Comparison of ENCODE assay signal across 18 cellular contexts in the genomic region with DNA sequence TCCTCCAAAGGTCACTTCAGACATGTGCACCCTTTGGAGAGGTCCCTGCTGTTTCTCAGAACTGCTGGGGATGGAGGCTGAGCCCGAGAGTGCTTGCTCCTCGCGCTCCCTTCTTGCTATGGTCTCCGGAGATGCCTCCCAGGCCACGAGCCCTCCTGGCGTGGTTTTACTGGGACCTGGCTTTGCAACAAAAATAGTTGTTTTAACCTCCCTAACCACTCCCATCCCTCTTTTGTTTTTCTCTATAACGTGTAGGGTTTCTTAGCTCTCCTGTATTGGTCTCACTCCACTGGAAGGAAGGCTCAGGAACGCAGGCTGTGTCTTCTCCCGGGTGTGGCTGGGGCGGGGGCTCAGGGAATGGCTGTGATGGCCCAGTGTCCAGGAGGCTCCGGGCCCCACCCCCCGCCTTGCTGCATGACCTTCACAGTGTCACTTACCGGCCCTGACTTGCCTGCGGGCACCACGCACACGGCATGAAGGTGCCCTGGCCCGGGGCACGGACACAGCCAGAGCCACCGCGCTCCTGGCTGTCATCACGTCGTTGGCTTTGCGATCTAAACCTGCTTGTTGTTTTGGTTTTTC. TPM values are rescaled to one million over a fixed set of nuclear protein-coding genes. Genes with fewer than 3 reads are reported as not detected.
DNase-seq lines count a peak whose midpoint lies in the region; ATAC-seq and TF ChIP-seq lines count a peak whose summit lies in the region.
"Had no signal": no experiment of that assay in that cellular context is flagged by ENCODE, and none has a peak within 500 bp of the region (broad histone marks: within the 10 kb centered on the region; RNA-seq: fewer than 3 reads in every experiment).

No MANE protein-coding gene starts in this region.

- CTCF ChIA-PET in T-cell (lab: Charles Lee) = interaction anchor here in 1 of 2 donors (0.7 kb wide), 2 partner anchors 57 to 185 kb away, joined by 3 to 4 read pairs; no protein-coding TSS in a partner anchor

- peak overlapping the region; percentile 23 to 82 for H3K27ac Mint-ChIP-seq in T-cell

- H3K9me3 Mint-ChIP-seq in T-cell = no peaks in the 10 kb centered on the region

- H3K27ac ChIP-seq in BLaER1 (0 out of 2 replicates have a peak overlapping the region, but pooled peaks have one; percentile 35), Peyer's patch (no peak overlapping the region)
- H3K27ac ChIP-seq: brain microvascular endothelial cell, pancreas, SJCRH30 had no signal

- no peak overlapping the region for H3K4me2 ChIP-seq in BLaER1
- H3K4me2 ChIP-seq: smooth muscle cell had no signal

- no peak overlapping the region for H3K4me3 Mint-ChIP-seq in T-cell

- POLR2A ChIA-PET in T-cell (lab: Charles Lee) = interaction anchor here in 1 of 2 donors (0.7 kb wide), 1 partner anchor 100 kb away, joined by 4 read pairs; no protein-coding TSS in a partner anchor

- H3K9me3 ChIP-seq in BLaER1 (no peaks in the 10 kb centered on the region), Peyer's patch (no peaks in the 10 kb centered on the region)
- H3K9me3 ChIP-seq: pancreas, SJCRH30 had no signal

- H3K27me3 ChIP-seq in BLaER1 = no peaks in the 10 kb centered on the region
- H3K27me3 ChIP-seq in Peyer's patch = no peaks in the 10 kb centered on the region
- H3K27me3 ChIP-seq: brain microvascular endothelial cell, dorsolateral prefrontal cortex, pancreas, SJCRH30 had no signal

- 0 out of 2 replicates have a peak overlapping the region, but pooled peaks have one; percentile 34 for H3K9ac ChIP-seq in BLaER1

- no peak for TF ChIP-seq POLR2A in Peyer's patch (IDR thresholded peaks at IDR 0.05)

- no peak for ATAC-seq in T-cell (replicated peaks in 1 of 4)
- ATAC-seq: esophagus mucosa, pancreas had no signal

- TF ChIP-seq CTCF in Peyer's patch (IDR thresholded peaks at IDR 0.05) = no peak

- DNase-seq in T-cell = no peak
- peak; percentile 45 for DNase-seq in left kidney (ENCODE audit: low read depth, low spot score)
- DNase-seq in NCI-H146 (lab: John Stamatoyannopoulos, UW) = no peak
- DNase-seq in Peyer's patch = no peak
- DNase-seq in AG08395 (ENCODE audit: low spot score) = no peak
- DNase-seq: activated CD4-positive, alpha-beta T cell treated with anti-CD3 and anti-CD28 coated beads for 1 hour; activated CD8-positive, alpha-beta memory T cell treated with anti-CD3 and anti-CD28 coated beads, Interleukin-2, amount 50 U/mL, for 48 hours; activated naive CD4-positive, alpha-beta T cell treated with anti-CD3 and anti-CD28 coated beads, Interleukin-2, amount 50 U/mL, for 16 hours; brain microvascular endothelial cell; dorsolateral prefrontal cortex; midbrain; NCI-H187 treated with DMSO at 0.1 percent for 48 hours; SJCRH30 had no signal

- H3K4me3 ChIP-seq in BLaER1 = no peak overlapping the region
- H3K4me3 ChIP-seq in Peyer's patch = no peak overlapping the region
- H3K4me3 ChIP-seq: dorsolateral prefrontal cortex, pancreas, SJCRH30, smooth muscle cell had no signal

- peaks cover 98% of the 10 kb centered on the region for H4K20me1 ChIP-seq in BLaER1

- H3K27me3 Mint-ChIP-seq in T-cell = no peaks in the 10 kb centered on the region

- H3K4me1 ChIP-seq in BLaER1 = peaks cover 52% of the 10 kb centered on the region
- peaks cover 0 to 14% (median 9%) of the 10 kb centered on the region in 4 donors for H3K4me1 ChIP-seq in Peyer's patch

- peaks cover 36 to 44% (median 41%) of the 10 kb centered on the region in 3 donors for H3K4me1 Mint-ChIP-seq in T-cell

- peaks cover 86% of the 10 kb centered on the region for H3K36me3 ChIP-seq in BLaER1
- peaks cover 0 to 29% (median 0%) of the 10 kb centered on the region in 3 donors for H3K36me3 ChIP-seq in Peyer's patch

- H3K36me3 Mint-ChIP-seq in T-cell = peaks cover 12% of the 10 kb centered on the region

RNA-seq across cellular contexts. Expression of a gene that starts 5.6 kb away (rescaled TPM):
- total RNA-seq in T-cell (10 to 100 TPM; 22.4 to 33.5 (median 28.7) TPM), Peyer's patch (10 to 100 TPM; 21.0 to 42.7 (median 31.7) TPM)

RNA-seq across cellular contexts. Expression of a gene that starts 13.8 kb away (rescaled TPM):
- total RNA-seq in T-cell (100 to 1,000 TPM; 103 to 128 (median 120) TPM), Peyer's patch (100 to 1,000 TPM; 161 to 474 (median 254) TPM)
- total RNA-seq: H4 had no signal

RNA-seq across cellular contexts. Expression of a gene that starts 40.9 kb away (rescaled TPM):
- 100 to 1,000 TPM; 395 to 488 (median 460) TPM for total RNA-seq in T-cell
- total RNA-seq in Peyer's patch = 100 to 1,000 TPM in 3 of 4 donors, 10 to 100 TPM in 1; 82.3 to 143 (median 111) TPM
- total RNA-seq: SJCRH30 had no signal

RNA-seq across cellular contexts. Expression of a gene that starts 51.4 kb away (rescaled TPM):
- total RNA-seq in T-cell = 100 to 1,000 TPM; 126 to 141 (median 131) TPM
- total RNA-seq in Peyer's patch = 100 to 1,000 TPM; 130 to 157 (median 137) TPM
